12 cellular contexts compared by ENCODE assay signal in genomic region chr3:58351920-58352319, GRCh38. TPM values are rescaled to one million over a fixed set of nuclear protein-coding genes. Genes with fewer than 3 reads are reported as not detected.
A peak's percentile ranks its signal among the peaks of the same experiment; 100 is the strongest.
DNase-seq lines count a peak whose midpoint lies in the region; ATAC-seq, FAIRE-seq and TF ChIP-seq lines count a peak whose summit lies in the region.
"Had no signal": no experiment of that assay in that cellular context is flagged by ENCODE, and none has a peak within 500 bp of the region (broad histone marks: within the 10 kb centered on the region; RNA-seq: fewer than 3 reads in every experiment).

No MANE protein-coding gene starts in this region.

- TF ChIP-seq POLR2A in K562 (conservative IDR thresholded peaks at IDR 0.05) (no peak), upper lobe of left lung (IDR thresholded peaks at IDR 0.05) (no peak)

- H3K4me1 Mint-ChIP-seq in activated naive CD8-positive, alpha-beta T cell treated with anti-CD3 and anti-CD28 coated beads, Interleukin-2, amount 10 ng/mL, durations not matched to agents 7 days and 5 days, result peaks cover 74% of the 10 kb centered on the region
- H3K4me1 Mint-ChIP-seq in activated naive CD8-positive, alpha-beta T cell treated with anti-CD3 and anti-CD28 coated beads, Interleukin-2, amount 50 U/mL, for 24 hours, result peaks cover 85% of the 10 kb centered on the region

- no peak for TF ChIP-seq EP300 in K562 (IDR thresholded peaks at IDR 0.05; ENCODE audit: low read length)
- TF ChIP-seq EP300 in upper lobe of left lung (IDR thresholded peaks at IDR 0.05), result no peak

- in situ Hi-C loops in K562 (cut with MboI), result no loop called here

- peak overlapping the region; percentile 16 for H3K4me3 Mint-ChIP-seq in activated naive CD8-positive, alpha-beta T cell treated with anti-CD3 and anti-CD28 coated beads, Interleukin-2, amount 10 ng/mL, durations not matched to agents 7 days and 5 days
- H3K4me3 Mint-ChIP-seq in activated naive CD8-positive, alpha-beta T cell treated with anti-CD3 and anti-CD28 coated beads, Interleukin-2, amount 50 U/mL, for 24 hours, result no peak overlapping the region
- H3K4me3 Mint-ChIP-seq: activated CD4-positive, alpha-beta T cell treated with anti-CD3 and anti-CD28 coated beads for 36 hours had no signal

- H3K36me3 ChIP-seq in Loucy (ENCODE audit: insufficient read depth, low read length) (peaks cover 6% of the 10 kb centered on the region; the same call in 1 of the 2 replicates), K562 (ENCODE audit: control insufficient read depth, insufficient read depth, low read length) (no peaks in the 10 kb centered on the region; the same call in 2 of the 3 replicates), upper lobe of left lung (no peaks in the 10 kb centered on the region), PC-9 (ENCODE audit: low read depth) (no peaks in the 10 kb centered on the region)
- H3K36me3 ChIP-seq: thoracic aorta had no signal

- POLR2A ChIA-PET in activated naive CD8-positive, alpha-beta T cell treated with anti-CD3 and anti-CD28 coated beads, Interleukin-2, amount 10 ng/mL, durations not matched to agents 7 days and 5 days (lab: Charles Lee), result interaction anchor here (1.1 kb wide), 1 partner anchor 17 kb away, joined by 3 read pairs; no protein-coding TSS in a partner anchor
- POLR2A ChIA-PET in K562 (lab: Yijun Ruan, JAX), result interaction anchor here (0.5 to 0.7 kb wide), 2 partner anchors 30 to 1759 kb away, joined by 3 read pairs; no protein-coding TSS in a partner anchor
- POLR2A ChIA-PET in GM10248 (lab: Yijun Ruan, JAX), result no interaction called here
- POLR2A ChIA-PET in PC-9 (lab: Charles Lee; ENCODE audit: unreplicated experiment), result no interaction called here

- H3K9me3 ChIP-seq in Loucy (ENCODE audit: insufficient read depth, low read depth, low read length) (no peaks in the 10 kb centered on the region), K562 (replicated peaks; ENCODE audit: control insufficient read depth, insufficient read depth, low read depth, low read length) (no peaks in the 10 kb centered on the region), upper lobe of left lung (no peaks in the 10 kb centered on the region), PC-9 (ENCODE audit: insufficient read depth, low read depth) (no peaks in the 10 kb centered on the region; the same call in 1 of the 2 replicates)
- H3K9me3 ChIP-seq: thoracic aorta had no signal

- H2AFZ ChIP-seq in Loucy (ENCODE audit: low read length), result no peak overlapping the region
- no peak overlapping the region for H2AFZ ChIP-seq in K562 (ENCODE audit: low read depth, low read length)
- no peak overlapping the region for H2AFZ ChIP-seq in PC-9

- intact Hi-C loops in K562 (cut with micrococcal nuclease), result no loop called here
- intact Hi-C loops in PC-9 (cut with micrococcal nuclease; ENCODE audit: unreplicated experiment), result no loop called here

- peaks cover 5% of the 10 kb centered on the region for H3K9me3 Mint-ChIP-seq in activated naive CD8-positive, alpha-beta T cell treated with anti-CD3 and anti-CD28 coated beads, Interleukin-2, amount 10 ng/mL, durations not matched to agents 7 days and 5 days
- H3K9me3 Mint-ChIP-seq in activated naive CD8-positive, alpha-beta T cell treated with anti-CD3 and anti-CD28 coated beads, Interleukin-2, amount 50 U/mL, for 24 hours, result no peaks in the 10 kb centered on the region

- H3K27ac ChIP-seq in K562 (ENCODE audit: extremely low read depth, low read depth, low read length) (no peak overlapping the region), substantia nigra (ENCODE audit: low read depth, low read length, poor library complexity, severe bottlenecking) (peak overlapping the region; percentile 46), upper lobe of left lung (peak overlapping the region in 1 of 4 donors; percentile 31), PC-9 (no peak overlapping the region)
- H3K27ac ChIP-seq: thoracic aorta had no signal

- FAIRE-seq in K562 (lab: Jason Lieb, UNC), result no peak

- H3K79me2 ChIP-seq in Loucy (ENCODE audit: insufficient read depth, low read length), result peaks cover 84% of the 10 kb centered on the region
- no peaks in the 10 kb centered on the region; the same call in 2 of the 3 replicates for H3K79me2 ChIP-seq in K562 (ENCODE audit: control insufficient read depth, insufficient read depth, low read length)
- no peaks in the 10 kb centered on the region for H3K79me2 ChIP-seq in PC-9 (ENCODE audit: low read depth)

- 20% methylated on average over 1 of the region's 3 CpGs for WGBS in K562 (ENCODE audit: insufficient coverage, low coverage, missing lambda C conversion rate)
- 61 to 79% methylated on average over 3 of the region's 3 CpGs for WGBS in upper lobe of left lung, 2 donors

- H3K27me3 Mint-ChIP-seq in activated naive CD8-positive, alpha-beta T cell treated with anti-CD3 and anti-CD28 coated beads, Interleukin-2, amount 10 ng/mL, durations not matched to agents 7 days and 5 days, result no peaks in the 10 kb centered on the region
- no peaks in the 10 kb centered on the region for H3K27me3 Mint-ChIP-seq in activated naive CD8-positive, alpha-beta T cell treated with anti-CD3 and anti-CD28 coated beads, Interleukin-2, amount 50 U/mL, for 24 hours
- H3K27me3 Mint-ChIP-seq: activated CD4-positive, alpha-beta T cell treated with anti-CD3 and anti-CD28 coated beads for 36 hours had no signal

- H3K9me1 ChIP-seq in K562 (ENCODE audit: control insufficient read depth, insufficient read depth, low read length), result no peaks in the 10 kb centered on the region

- H3K9ac ChIP-seq in Loucy (ENCODE audit: low read depth, low read length, poor library complexity, severe bottlenecking) (peak overlapping the region; percentile 84), K562 (ENCODE audit: insufficient read depth in 1 of 2, low read depth in 2 of 2, low read length in 2 of 2) (no peak overlapping the region)

- no peak for DNase-seq in activated naive CD8-positive, alpha-beta T cell treated with anti-CD3 and anti-CD28 coated beads, Interleukin-2, amount 10 ng/mL, durations not matched to agents 7 days and 5 days
- no peak for DNase-seq in activated naive CD8-positive, alpha-beta T cell treated with anti-CD3 and anti-CD28 coated beads, Interleukin-2, amount 50 U/mL, for 24 hours
- no peak for DNase-seq in K562 (ENCODE audit: extremely low read depth in 1 of 4, low spot score in 3 of 4)
- DNase-seq in substantia nigra (lab: John Stamatoyannopoulos, UW), result peak in 5 of 49 donors; percentile 4 to 43 (median 16)
- DNase-seq in GM10248 (ENCODE audit: extremely low spot score), result no peak
- DNase-seq in upper lobe of left lung, result no peak
- DNase-seq in PC-9, result no peak
- DNase-seq: activated CD4-positive, alpha-beta T cell treated with anti-CD3 and anti-CD28 coated beads for 36 hours; erythroblast; stimulated activated CD4-positive, alpha-beta T cell treated with anti-CD3 and anti-CD28 coated beads, Interleukin-1b, Interleukin-23, amount 100 ng/mL, for 48 hours had no signal

- no peaks in the 10 kb centered on the region for H3K27me3 ChIP-seq in Loucy (ENCODE audit: insufficient read depth, low read length, poor library complexity, severe bottlenecking)
- no peaks in the 10 kb centered on the region for H3K27me3 ChIP-seq in K562 (ENCODE audit: control insufficient read depth in 2 of 2, insufficient read depth in 2 of 2, low read length in 2 of 2)
- no peaks in the 10 kb centered on the region for H3K27me3 ChIP-seq in upper lobe of left lung
- H3K27me3 ChIP-seq in PC-9 (ENCODE audit: insufficient read depth, low read depth), result no peaks in the 10 kb centered on the region

- H3K4me3 ChIP-seq in Loucy (ENCODE audit: low read length, poor library complexity, severe bottlenecking) (peak overlapping the region; percentile 47), K562 (no peak overlapping the region), upper lobe of left lung (no peak overlapping the region), PC-9 (no peak overlapping the region)
- H3K4me3 ChIP-seq: thoracic aorta had no signal

- no peaks in the 10 kb centered on the region for H3K9me2 ChIP-seq in Loucy (replicated peaks; ENCODE audit: low read depth, low read length)
- H3K9me2 ChIP-seq in PC-9 (ENCODE audit: insufficient read depth), result no peaks in the 10 kb centered on the region

- H3K4me2 ChIP-seq in Loucy (ENCODE audit: low read depth, low read length, poor library complexity, severe bottlenecking) (peak overlapping the region; percentile 74), K562 (ENCODE audit: insufficient read depth, low read length) (no peak overlapping the region), PC-9 (no peak overlapping the region)

- TF ChIP-seq CTCF in Loucy (conservative IDR thresholded peaks at IDR 0.05; ENCODE audit: low read length), result peak; percentile 21; the same call in 1 of the 2 replicates
- no peak for TF ChIP-seq CTCF in K562 (IDR thresholded peaks at IDR 0.05 in 2 of 3, conservative IDR thresholded peaks at IDR 0.05 in 1 of 3; ENCODE audit: insufficient read depth in 2 of 3, low read depth in 1 of 3, low read length in 3 of 3)
- TF ChIP-seq CTCF in GM10248 (IDR thresholded peaks at IDR 0.05; ENCODE audit: control extremely low read depth, extremely low read depth, low read depth, missing control alignments), result no peak
- no peak for TF ChIP-seq CTCF in upper lobe of left lung (IDR thresholded peaks at IDR 0.05)
- no peak for TF ChIP-seq CTCF in PC-9 (conservative IDR thresholded peaks at IDR 0.05)

- H4K20me1 ChIP-seq in Loucy (ENCODE audit: insufficient read depth, low read length, poor library complexity, severe bottlenecking), result no peaks in the 10 kb centered on the region
- no peaks in the 10 kb centered on the region; the same call in 1 of the 2 replicates for H4K20me1 ChIP-seq in K562 (replicated peaks; ENCODE audit: control insufficient read depth, insufficient read depth, low read length)
- no peaks in the 10 kb centered on the region for H4K20me1 ChIP-seq in PC-9 (ENCODE audit: insufficient read depth)

- peak overlapping the region; percentile 17 for H3K27ac Mint-ChIP-seq in activated naive CD8-positive, alpha-beta T cell treated with anti-CD3 and anti-CD28 coated beads, Interleukin-2, amount 10 ng/mL, durations not matched to agents 7 days and 5 days
- no peak overlapping the region for H3K27ac Mint-ChIP-seq in activated naive CD8-positive, alpha-beta T cell treated with anti-CD3 and anti-CD28 coated beads, Interleukin-2, amount 50 U/mL, for 24 hours
- H3K27ac Mint-ChIP-seq: activated CD4-positive, alpha-beta T cell treated with anti-CD3 and anti-CD28 coated beads for 36 hours had no signal

- BruUV-seq in K562 (replicated peaks; lab: Mats Ljungman, UMichigan) (no TSS peak), PC-9 (replicated peaks; lab: Mats Ljungman, UMichigan) (no TSS peak)

- CTCF ChIA-PET in K562 (lab: Yijun Ruan, JAX; ENCODE audit: low intra/inter-chr PET ratio), result no interaction called here
- CTCF ChIA-PET in GM10248 (lab: Yijun Ruan, JAX), result interaction anchor here (0.7 to 7.3 kb wide), 8 partner anchors 8 to 70 kb away, joined by 3 to 101 read pairs (median 4); partner anchors contain the start of genes HTD2, PXK and RPP14
- CTCF ChIA-PET in PC-9 (lab: Charles Lee), result no interaction called here

- no peak for ATAC-seq in activated naive CD8-positive, alpha-beta T cell treated with anti-CD3 and anti-CD28 coated beads, Interleukin-2, amount 10 ng/mL, durations not matched to agents 7 days and 5 days (ENCODE audit: low read depth)
- ATAC-seq in activated naive CD8-positive, alpha-beta T cell treated with anti-CD3 and anti-CD28 coated beads, Interleukin-2, amount 50 U/mL, for 24 hours, result no peak
- peak; percentile 50; the same call in 2 of the 3 replicates for ATAC-seq in K562
- ATAC-seq in upper lobe of left lung (ENCODE audit: low FRiP score in 2 of 2), result no peak
- ATAC-seq: activated CD4-positive, alpha-beta T cell treated with anti-CD3 and anti-CD28 coated beads for 36 hours had no signal

- H3K4me1 ChIP-seq in Loucy (ENCODE audit: insufficient read depth, low read length, poor library complexity, severe bottlenecking) (peaks cover 97% of the 10 kb centered on the region), K562 (replicated peaks in 1 of 2; ENCODE audit: control insufficient read depth in 2 of 2, insufficient read depth in 2 of 2, low read length in 2 of 2) (peaks cover 0 to 17% of the 10 kb centered on the region in 2 experiments; a peak in 3 of 5 replicates), upper lobe of left lung (peaks cover 0 to 49% (median 32%) of the 10 kb centered on the region in 4 donors), PC-9 (replicated peaks; ENCODE audit: insufficient read depth) (peaks cover 17% of the 10 kb centered on the region)

- TF ChIP-seq RAD21 in K562 (CRISPR knock-in tag; conservative IDR thresholded peaks at IDR 0.05 in 1 of 2, IDR thresholded peaks at IDR 0.05 in 1 of 2), result no peak

- H3F3A ChIP-seq in Loucy (ENCODE audit: low read depth) (peaks cover 15% of the 10 kb centered on the region; the same call in 1 of the 2 replicates), PC-9 (ENCODE audit: insufficient read depth, low read depth) (peaks cover 9% of the 10 kb centered on the region; the same call in 1 of the 2 replicates)

- H3K36me3 Mint-ChIP-seq in activated naive CD8-positive, alpha-beta T cell treated with anti-CD3 and anti-CD28 coated beads, Interleukin-2, amount 10 ng/mL, durations not matched to agents 7 days and 5 days, result peaks cover 31% of the 10 kb centered on the region
- H3K36me3 Mint-ChIP-seq in activated naive CD8-positive, alpha-beta T cell treated with anti-CD3 and anti-CD28 coated beads, Interleukin-2, amount 50 U/mL, for 24 hours (ENCODE audit: low read depth), result peaks cover 17% of the 10 kb centered on the region

RNA-seq across cellular contexts. Expression of gene PXK, which starts 19.2 kb away (rescaled TPM):
- 10 to 100 TPM; 38.6 to 41.5 TPM for total RNA-seq in activated naive CD8-positive, alpha-beta T cell treated with anti-CD3 and anti-CD28 coated beads, Interleukin-2, amount 10 ng/mL, durations not matched to agents 7 days and 5 days
- 19.9 and 36.7 TPM in 2 replicates for total RNA-seq in K562 (2011; cell fraction: chromatin; rRNA removed; ENCODE audit: low replicate concordance)
- 8.7 and 14.6 TPM in 2 replicates for total RNA-seq in K562 (2011; cell fraction: nucleolus; rRNA removed)
- total RNA-seq in K562 (2011; cell fraction: nucleoplasm; rRNA removed), result 18.6 and 35.0 TPM in 2 replicates
- total RNA-seq in K562 (2014; rRNA removed) (11.3 and 12.4 TPM in 2 replicates), K562 (2014; rRNA removed; fragmentation: Illumina TruSeq; extraction: Trizol) (12.9 and 15.3 TPM in 2 replicates), K562 (2015; rRNA removed; fragmentation: Illumina TruSeq; extraction: Trizol) (9.7 and 10.0 TPM in 2 replicates), K562 (2021) (10.8 and 14.0 TPM in 2 replicates), upper lobe of left lung (10 to 100 TPM; 17.6 to 38.8 (median 23.2) TPM), PC-9 (2021) (3.3 and 4.4 TPM in 2 replicates)
- polyA plus RNA-seq in K562 (2011; rRNA removed) (10.6 and 11.1 TPM in 2 replicates), K562 (2014; fragmentation: Illumina TruSeq; extraction: Trizol) (15.3 and 19.9 TPM in 2 replicates), K562 (2014; fragmentation: Nextera tagmentation; extraction: Ambion mirVana) (1 to 10 TPM; 3.3 to 4.8 TPM), K562 (2014; rRNA removed) (12.7 and 14.5 TPM in 2 replicates)
- 7.0 and 8.9 TPM in 2 replicates for polyA plus RNA-seq in K562 (2011; cell fraction: cytosol; rRNA removed)
- polyA plus RNA-seq in K562 (2011; cell fraction: nucleus; rRNA removed), result 13.1 and 15.3 TPM in 2 replicates
- polyA plus RNA-seq in K562 (2012), result 6.3 and 17.9 TPM in 2 replicates
- 13.2 and 15.9 TPM in 2 replicates for polyA minus RNA-seq in K562 (2011; rRNA and poly(A)+ RNA removed)
- polyA minus RNA-seq in K562 (2011; cell fraction: cytosol; rRNA and poly(A)+ RNA removed), result 6.5 and 8.0 TPM in 2 replicates
- 7.7 and 11.8 TPM in 2 replicates for polyA minus RNA-seq in K562 (2011; cell fraction: nucleus; rRNA and poly(A)+ RNA removed)

RNA-seq across cellular contexts. Expression of gene HTD2, which starts 45.6 kb away (rescaled TPM):
- total RNA-seq in activated naive CD8-positive, alpha-beta T cell treated with anti-CD3 and anti-CD28 coated beads, Interleukin-2, amount 10 ng/mL, durations not matched to agents 7 days and 5 days, result 1 to 10 TPM; 7.5 to 8.1 TPM
- total RNA-seq in K562 (2011; cell fraction: chromatin; rRNA removed; ENCODE audit: low replicate concordance), result 7.2 and 11.2 TPM in 2 replicates
- total RNA-seq in K562 (2011; cell fraction: nucleolus; rRNA removed), result 3.0 and 3.2 TPM in 2 replicates
- 3.2 and 5.1 TPM in 2 replicates for total RNA-seq in K562 (2011; cell fraction: nucleoplasm; rRNA removed)
- total RNA-seq in K562 (2014; rRNA removed) (1.8 and 2.7 TPM in 2 replicates), K562 (2014; rRNA removed; fragmentation: Illumina TruSeq; extraction: Trizol) (10.5 and 12.7 TPM in 2 replicates), K562 (2015; rRNA removed; fragmentation: Illumina TruSeq; extraction: Trizol) (5.8 and 6.9 TPM in 2 replicates), K562 (2021) (8.3 and 9.6 TPM in 2 replicates), upper lobe of left lung (10 to 100 TPM in 2 of 6 donors, 1 to 10 TPM in 3, not detected in 1; 7.1 to 14.7 (median 9.0) TPM), PC-9 (2021) (6.2 and 7.4 TPM in 2 replicates)
- polyA plus RNA-seq in K562 (2011; rRNA removed) (9.4 and 11.6 TPM in 2 replicates), K562 (2014; fragmentation: Illumina TruSeq; extraction: Trizol) (2.2 and 6.8 TPM in 2 replicates), K562 (2014; fragmentation: Nextera tagmentation; extraction: Ambion mirVana) (10 to 100 TPM; 13.9 to 22.8 TPM), K562 (2014; rRNA removed) (5.8 and 8.0 TPM in 2 replicates)
- polyA plus RNA-seq in K562 (2011; cell fraction: cytosol; rRNA removed), result 4.4 and 7.8 TPM in 2 replicates
- polyA plus RNA-seq in K562 (2011; cell fraction: nucleus; rRNA removed), result 2.4 and 4.5 TPM in 2 replicates
- polyA plus RNA-seq in K562 (2012), result 3.4 and 4.9 TPM in 2 replicates
- 7.5 and 9.7 TPM in 2 replicates for polyA minus RNA-seq in K562 (2011; rRNA and poly(A)+ RNA removed)
- 2.0 TPM in 1 of 2 replicates, not detected in the other for polyA minus RNA-seq in K562 (2011; cell fraction: cytosol; rRNA and poly(A)+ RNA removed)
- 1.5 and 2.2 TPM in 2 replicates for polyA minus RNA-seq in K562 (2011; cell fraction: nucleus; rRNA and poly(A)+ RNA removed)

RNA-seq across cellular contexts. Expression of gene RPP14, which starts 45.9 kb away (rescaled TPM):
- 10 to 100 TPM; 13.9 to 14.4 TPM for total RNA-seq in activated naive CD8-positive, alpha-beta T cell treated with anti-CD3 and anti-CD28 coated beads, Interleukin-2, amount 10 ng/mL, durations not matched to agents 7 days and 5 days
- 25.4 and 29.4 TPM in 2 replicates for total RNA-seq in K562 (2011; cell fraction: chromatin; rRNA removed; ENCODE audit: low replicate concordance)
- 14.8 and 18.0 TPM in 2 replicates for total RNA-seq in K562 (2011; cell fraction: nucleolus; rRNA removed)
- 24.8 and 46.7 TPM in 2 replicates for total RNA-seq in K562 (2011; cell fraction: nucleoplasm; rRNA removed)
- 13.9 and 15.9 TPM in 2 replicates for total RNA-seq in K562 (2014; rRNA removed)
- total RNA-seq in K562 (2014; rRNA removed; fragmentation: Illumina TruSeq; extraction: Trizol), result 13.5 and 15.5 TPM in 2 replicates
- total RNA-seq in K562 (2015; rRNA removed; fragmentation: Illumina TruSeq; extraction: Trizol), result 19.9 and 20.4 TPM in 2 replicates
- total RNA-seq in K562 (2021), result 14.9 and 17.0 TPM in 2 replicates
- polyA plus RNA-seq in K562 (2011; rRNA removed), result 14.7 and 18.9 TPM in 2 replicates
- 6.3 and 12.9 TPM in 2 replicates for polyA plus RNA-seq in K562 (2011; cell fraction: cytosol; rRNA removed)
- polyA plus RNA-seq in K562 (2011; cell fraction: nucleus; rRNA removed), result 6.7 and 9.4 TPM in 2 replicates
- polyA plus RNA-seq in K562 (2012), result 6.3 and 9.3 TPM in 2 replicates
- 14.6 and 15.4 TPM in 2 replicates for polyA plus RNA-seq in K562 (2014; fragmentation: Illumina TruSeq; extraction: Trizol)
- polyA plus RNA-seq in K562 (2014; fragmentation: Nextera tagmentation; extraction: Ambion mirVana), result 10 to 100 TPM; 20.5 to 20.8 TPM
- 15.1 and 19.0 TPM in 2 replicates for polyA plus RNA-seq in K562 (2014; rRNA removed)
- 17.9 and 18.2 TPM in 2 replicates for polyA minus RNA-seq in K562 (2011; rRNA and poly(A)+ RNA removed)
- polyA minus RNA-seq in K562 (2011; cell fraction: cytosol; rRNA and poly(A)+ RNA removed), result 5.6 and 8.6 TPM in 2 replicates
- 5.0 and 7.9 TPM in 2 replicates for polyA minus RNA-seq in K562 (2011; cell fraction: nucleus; rRNA and poly(A)+ RNA removed)
- 10 to 100 TPM in 2 of 6 donors, 1 to 10 TPM in 4; 6.3 to 11.0 (median 9.4) TPM for total RNA-seq in upper lobe of left lung
- 13.2 and 13.8 TPM in 2 replicates for total RNA-seq in PC-9 (2021)

Comparison
In these comparisons a context has a peak if more than half of its experiments do, and no peak if none do; other contexts are left out.
1. POLR2A ChIA-PET loops: an anchor here in activated naive CD8-positive, alpha-beta T cell treated with anti-CD3 and anti-CD28 coated beads, Interleukin-2, amount 10 ng/mL, durations not matched to agents 7 days and 5 days (1.1 kb wide) and K562 (0.5 to 0.7 kb wide); none called in GM10248 and PC-9.